Comparison of ENCODE assay signal across 11 cellular contexts in genomic region chr7:45196374-45196773, GRCh38. TPM values are rescaled to one million over a fixed set of nuclear protein-coding genes. Genes with fewer than 3 reads are reported as not detected.
DNase-seq lines count a peak whose midpoint lies in the region; ATAC-seq and TF ChIP-seq lines count a peak whose summit lies in the region.
"Had no signal": no experiment of that assay in that cellular context is flagged by ENCODE, and none has a peak within 500 bp of the region (broad histone marks: within the 10 kb centered on the region; RNA-seq: fewer than 3 reads in every experiment).

No MANE protein-coding gene starts in this region.

- peak overlapping the region; percentile 18 for H3K27ac Mint-ChIP-seq in activated T-helper 17 cell treated with anti-CD3 and anti-CD28 coated beads, Interleukin-2, amount 50 U/mL, for 72 hours

- TF ChIP-seq POLR2A in erythroblast (IDR thresholded peaks at IDR 0.05; ENCODE audit: low read length): no peak

- peaks cover 12% of the 10 kb centered on the region for H3K4me1 Mint-ChIP-seq in activated T-helper 17 cell treated with anti-CD3 and anti-CD28 coated beads, Interleukin-2, amount 50 U/mL, for 72 hours

- peak; percentile 69 for ATAC-seq in HG02938 (IDR thresholded peaks at IDR 0.05; ENCODE audit: unreplicated experiment)
- peak; percentile 97 for ATAC-seq in activated T-helper 17 cell treated with anti-CD3 and anti-CD28 coated beads, Interleukin-2, amount 50 U/mL, for 72 hours (replicated peaks)
- ATAC-seq in stimulated activated naive CD8-positive, alpha-beta T cell treated with anti-CD3 and anti-CD28 coated beads, Interleukin-15, Interleukin-2, amounts not matched to agents 100 U/mL and 50 U/mL, for 24 hours: peak; percentile 98
- ATAC-seq: body of pancreas, lower lobe of right lung had no signal

- DNase-seq in activated T-cell treated with anti-CD3 and anti-CD28 coated beads for 48 hours (ENCODE audit: low read depth) (peak; percentile 63), erythroblast (lab: John Stamatoyannopoulos, UW) (no peak), occipital lobe (lab: John Stamatoyannopoulos, UW) (no peak), NCI-H146 treated with DMSO at 0.1 percent for 48 hours (lab: John Stamatoyannopoulos, UW; ENCODE audit: unreplicated experiment) (no peak)
- DNase-seq in activated T-cell treated with anti-CD3 and anti-CD28 coated beads, Interleukin-2, amount 50 U/mL, for 1 hour: no peak
- DNase-seq in stimulated activated naive CD8-positive, alpha-beta T cell treated with anti-CD3 and anti-CD28 coated beads, Interleukin-15, Interleukin-2, amounts not matched to agents 100 U/mL and 50 U/mL, for 24 hours: peak; percentile 62
- DNase-seq: body of pancreas, lower lobe of right lung had no signal

- peaks cover 28% of the 10 kb centered on the region for H3K27me3 Mint-ChIP-seq in activated T-helper 17 cell treated with anti-CD3 and anti-CD28 coated beads, Interleukin-2, amount 50 U/mL, for 72 hours

- H3K4me3 Mint-ChIP-seq in activated T-helper 17 cell treated with anti-CD3 and anti-CD28 coated beads, Interleukin-2, amount 50 U/mL, for 72 hours: no peak overlapping the region

- H3K9me3 Mint-ChIP-seq in activated T-helper 17 cell treated with anti-CD3 and anti-CD28 coated beads, Interleukin-2, amount 50 U/mL, for 72 hours: peaks cover 6% of the 10 kb centered on the region

- no peaks in the 10 kb centered on the region for H3K36me3 Mint-ChIP-seq in activated T-helper 17 cell treated with anti-CD3 and anti-CD28 coated beads, Interleukin-2, amount 50 U/mL, for 72 hours (ENCODE audit: low read depth)

RNA-seq across cellular contexts. Expression of gene RAMP3, which starts 38.8 kb away (rescaled TPM):
- total RNA-seq in activated T-helper 17 cell treated with anti-CD3 and anti-CD28 coated beads, Interleukin-2, amount 50 U/mL, for 72 hours: not detected
- total RNA-seq in occipital lobe: 4.7 TPM
- total RNA-seq: NCI-H460 had no signal

Comparison
In these comparisons a context has a peak if more than half of its experiments do, and no peak if none do; other contexts are left out.
1. DNase-seq: peak in activated T-cell treated with anti-CD3 and anti-CD28 coated beads for 48 hours (single experiment) and stimulated activated naive CD8-positive, alpha-beta T cell treated with anti-CD3 and anti-CD28 coated beads, Interleukin-15, Interleukin-2, amounts not matched to agents 100 U/mL and 50 U/mL, for 24 hours (single experiment); none in activated T-cell treated with anti-CD3 and anti-CD28 coated beads, Interleukin-2, amount 50 U/mL, for 1 hour (single experiment), erythroblast (0 of 2), occipital lobe (single experiment) and NCI-H146 treated with DMSO at 0.1 percent for 48 hours (single experiment).
2. Peak in every context shown above with its lines, with median percentiles within 50 percentile points of each other: ATAC-seq.